Comparison of ENCODE assay signal across 2 cellular contexts in genomic region chr1:8746554-8746953, GRCh38.
TF ChIP-seq lines count a peak whose summit lies in the region.

No MANE protein-coding gene starts in this region.

TF ChIP-seq in SK-N-SH, 30 proteins besides CTCF, POLR2A, EP300 and RAD21 (continued from another document):
- TF ChIP-seq MAX (IDR thresholded peaks at IDR 0.05; ENCODE audit: low read depth) (no peak), TCF12 (IDR thresholded peaks at IDR 0.05) (peak; percentile 51; the same call in 1 of the 2 replicates), JUND (IDR thresholded peaks at IDR 0.05) (no peak), REST (IDR thresholded peaks at IDR 0.05; ENCODE audit: low read depth, low read length) (no peak), EZH2phosphoT487 (IDR thresholded peaks at IDR 0.05; ENCODE audit: borderline replicate concordance, low read depth) (no peak), ELF1 (IDR thresholded peaks at IDR 0.05) (no peak), FOXJ3 (CRISPR knock-in tag; IDR thresholded peaks at IDR 0.05) (no peak), MXI1 (IDR thresholded peaks at IDR 0.05; ENCODE audit: low read depth, low read length) (no peak), FOXM1 (IDR thresholded peaks at IDR 0.05; ENCODE audit: low read depth) (no peak)
TF ChIP-seq in SK-N-SH: peak in this region for 2.

TF ChIP-seq in SK-N-SH treated with all-trans-retinoic acid at 6 μM for 48 hours, 23 proteins besides CTCF, POLR2A, EP300 and RAD21 (continued from another document):
- TF ChIP-seq PATZ1 (CRISPR knock-in tag; IDR thresholded peaks at IDR 0.05; ENCODE audit: borderline replicate concordance): no peak
